ENCODE assay signal across 20 cellular contexts in the genomic region with DNA sequence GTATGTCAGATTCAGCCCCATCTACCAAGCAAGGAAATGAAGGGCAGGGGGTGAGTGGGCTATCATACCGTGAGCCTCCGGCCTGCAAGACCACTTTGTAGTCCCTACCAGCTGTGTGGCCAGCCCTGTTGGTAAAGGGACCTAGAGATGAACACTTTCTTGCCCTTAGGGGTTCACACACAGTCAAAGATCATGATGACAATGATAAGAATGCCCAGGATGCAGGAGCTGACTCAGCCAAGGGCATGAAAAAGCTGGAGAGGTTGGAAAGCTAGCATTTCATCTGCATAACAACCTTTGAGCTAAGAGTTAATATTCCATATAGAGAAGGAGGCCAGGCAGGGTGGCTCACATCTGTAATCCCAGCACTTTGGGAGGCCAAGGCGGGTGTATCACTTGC. TPM values are rescaled to one million over a fixed set of nuclear protein-coding genes. Genes with fewer than 3 reads are reported as not detected.
DNase-seq lines count a peak whose midpoint lies in the region; ATAC-seq and TF ChIP-seq lines count a peak whose summit lies in the region.
"Had no signal": no experiment of that assay in that cellular context is flagged by ENCODE, and none has a peak within 500 bp of the region (broad histone marks: within the 10 kb centered on the region; RNA-seq: fewer than 3 reads in every experiment).

No MANE protein-coding gene starts in this region.

- no peaks in the 10 kb centered on the region for H3K27me3 Mint-ChIP-seq in type B pancreatic cell

- H3K4me3 ChIP-seq in Karpas-422 (ENCODE audit: low read length), result no peak overlapping the region
- H3K4me3 ChIP-seq: K562, Peyer's patch had no signal

- H3K4me1 Mint-ChIP-seq in type B pancreatic cell (ENCODE audit: unreplicated experiment), result peaks cover 11% of the 10 kb centered on the region

- H3K27ac Mint-ChIP-seq in type B pancreatic cell, result peak overlapping the region; percentile 26

- no peaks in the 10 kb centered on the region for H3K9me2 ChIP-seq in Karpas-422 (replicated peaks; ENCODE audit: insufficient read depth, low read length)

- H3K36me3 Mint-ChIP-seq in type B pancreatic cell, result peaks cover 4% of the 10 kb centered on the region

- H3K4me1 ChIP-seq in Karpas-422 (ENCODE audit: low read length) (peaks cover 46% of the 10 kb centered on the region), foreskin keratinocyte (peaks cover 12% of the 10 kb centered on the region)

- H3K36me3 ChIP-seq in Karpas-422 (ENCODE audit: insufficient read depth, low read length), result peaks cover 6% of the 10 kb centered on the region

- no peaks in the 10 kb centered on the region for H3K79me2 ChIP-seq in Karpas-422 (ENCODE audit: low read length)

- peak; percentile 33 for ATAC-seq in foreskin keratinocyte
- ATAC-seq in GM19324 (IDR thresholded peaks at IDR 0.05; ENCODE audit: low FRiP score, unreplicated experiment), result no peak
- ATAC-seq in GM18907 (IDR thresholded peaks at IDR 0.05; ENCODE audit: unreplicated experiment), result no peak
- ATAC-seq: HCT116, K562, Right ventricle myocardium inferior had no signal

- H3K9ac ChIP-seq in Karpas-422 (ENCODE audit: low read length), result no peak overlapping the region

- H2AFZ ChIP-seq in Karpas-422 (ENCODE audit: low read length), result no peak overlapping the region

- no peak overlapping the region for H3K4me2 ChIP-seq in Karpas-422 (ENCODE audit: low read depth, low read length, poor library complexity, severe bottlenecking)

- no peaks in the 10 kb centered on the region for H3K9me3 Mint-ChIP-seq in type B pancreatic cell

- peak overlapping the region; percentile 9 for H3K27ac ChIP-seq in Karpas-422 (ENCODE audit: low read length)
- H3K27ac ChIP-seq in foreskin keratinocyte, result no peak overlapping the region
- H3K27ac ChIP-seq: Peyer's patch had no signal

- H3K4me3 Mint-ChIP-seq in type B pancreatic cell, result no peak overlapping the region

- TF ChIP-seq CTCF in foreskin keratinocyte (conservative IDR thresholded peaks at IDR 0.05) (no peak), type B pancreatic cell (conservative IDR thresholded peaks at IDR 0.05) (no peak)

- no peaks in the 10 kb centered on the region for H4K20me1 ChIP-seq in Karpas-422 (ENCODE audit: insufficient read depth, low read depth, low read length)

- H3K27me3 ChIP-seq in Karpas-422 (ENCODE audit: low read length), result no peaks in the 10 kb centered on the region
- H3K27me3 ChIP-seq in foreskin keratinocyte, result no peaks in the 10 kb centered on the region
- H3K27me3 ChIP-seq: Peyer's patch had no signal

- no peaks in the 10 kb centered on the region for H3K9me3 ChIP-seq in Karpas-422 (ENCODE audit: low read length)
- H3K9me3 ChIP-seq: Peyer's patch had no signal

- DNase-seq in ELR (ENCODE audit: low read depth) (peak; percentile 78), Karpas-422 (no peak), foreskin keratinocyte (peak in 1 of 2 donors; percentile 61), type B pancreatic cell (ENCODE audit: extremely low spot score, unreplicated experiment) (no peak), epidermal melanocyte (ENCODE audit: insufficient read length, low spot score) (no peak)
- DNase-seq: ACHN; AML-193; DMS 273 treated with DMSO at 0.1 percent for 48 hours; NCI-H1105 treated with DMSO at 0.1 percent for 48 hours; NCI-H1694; NCI-H2081 treated with DMSO at 0.1 percent for 48 hours; NCI-H446 treated with DMSO at 0.1 percent for 48 hours; NK-92 treated with Interleukin-12 subunit alpha and Interleukin-12 subunit beta, amount 100 ng/mL, for 24 hours; Peyer's patch; SW 1271 had no signal

RNA-seq across cellular contexts. Expression of a gene that starts 19.2 kb away (rescaled TPM):
- total RNA-seq in Karpas-422 (2014; rRNA removed; shearing (Covaris generic); ENCODE audit: low replicate concordance), result 2.4 and 3.6 TPM in 2 replicates
- total RNA-seq in foreskin keratinocyte, result 5.5 and 8.3 TPM in 2 replicates
- polyA plus RNA-seq in foreskin keratinocyte, result 4.6 and 6.4 TPM in 2 replicates
- 33.0 and 34.1 TPM in 2 replicates for total RNA-seq in type B pancreatic cell (ENCODE audit: low replicate concordance)

RNA-seq across cellular contexts. Expression of a gene that starts 45.0 kb away (rescaled TPM):
- 26.2 and 35.5 TPM in 2 replicates for total RNA-seq in Karpas-422 (2014; rRNA removed; shearing (Covaris generic); ENCODE audit: low replicate concordance)
- total RNA-seq in foreskin keratinocyte, result 11.7 and 12.0 TPM in 2 replicates
- 6.3 and 7.2 TPM in 2 replicates for polyA plus RNA-seq in foreskin keratinocyte
- 20.2 and 31.0 TPM in 2 replicates for total RNA-seq in type B pancreatic cell (ENCODE audit: low replicate concordance)
